Comparison of ENCODE assay signal across 28 cellular contexts in the genomic region with DNA sequence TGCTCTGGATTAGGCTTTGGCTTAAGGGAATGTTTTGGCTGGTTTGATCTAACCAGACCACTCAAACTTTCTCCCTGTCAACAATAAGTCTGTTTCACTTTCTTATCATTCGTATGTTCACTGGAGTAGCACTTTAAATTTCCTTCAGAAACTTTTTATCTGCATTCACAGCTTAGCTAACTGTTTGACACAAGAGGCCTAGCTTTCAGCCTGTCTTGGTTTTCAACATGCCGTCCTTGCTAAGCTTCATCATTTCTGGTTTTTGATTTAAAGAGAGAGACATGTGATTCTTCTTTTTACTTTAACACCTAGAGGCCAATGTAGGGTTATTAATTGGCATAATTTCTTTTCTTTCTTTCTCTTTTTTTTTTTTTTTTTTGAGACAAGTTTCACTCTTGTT.
"Had no signal": no experiment of that assay in that cellular context is flagged by ENCODE, and none has a peak within 500 bp of the region (broad histone marks: within the 10 kb centered on the region; RNA-seq: fewer than 3 reads in every experiment).

No MANE protein-coding gene starts in this region.

- ATAC-seq: left colon; left lung; natural killer cell treated with Interleukin-12 subunit alpha and Interleukin-12 subunit beta and Interleukin-15 and Interleukin-18, amount 100 ng/mL, for 72 hours; pancreas; right cardiac atrium; sciatic nerve; stimulated activated naive B cell treated with anti-CD40 and anti-IgM and Interleukin-4, amounts not matched to agents 10 μg/mL and 1 μg/mL and 100 μg/mL, for 72 hours; stimulated activated naive CD8-positive, alpha-beta T cell treated with anti-CD3 and anti-CD28 coated beads, Interleukin-15, Interleukin-2, amounts not matched to agents 100 U/mL and 50 U/mL, for 24 hours had no signal

- H3K9me3 Mint-ChIP-seq: mesothelial cell of epicardium; naive B cell; natural killer cell treated with Interleukin-12 subunit alpha and Interleukin-12 subunit beta and Interleukin-15 and Interleukin-18, amount 100 ng/mL, for 72 hours; stimulated activated naive B cell treated with anti-CD40 and anti-IgM and Interleukin-4, amounts not matched to agents 10 μg/mL and 1 μg/mL and 100 μg/mL, for 72 hours had no signal

- H3K27ac Mint-ChIP-seq: mesothelial cell of epicardium; natural killer cell treated with Interleukin-12 subunit alpha and Interleukin-12 subunit beta and Interleukin-15 and Interleukin-18, amount 100 ng/mL, for 72 hours; stimulated activated naive B cell treated with anti-CD40 and anti-IgM and Interleukin-4, amounts not matched to agents 10 μg/mL and 1 μg/mL and 100 μg/mL, for 72 hours had no signal

- H3K4me1 Mint-ChIP-seq: mesothelial cell of epicardium had no signal

- H3K36me3 ChIP-seq: left lung, lower lobe of right lung, pancreas, prostate gland, stomach, thyroid gland, transverse colon, upper lobe of left lung, vagina had no signal

- H3K4me3 Mint-ChIP-seq: mesothelial cell of epicardium; natural killer cell treated with Interleukin-12 subunit alpha and Interleukin-12 subunit beta and Interleukin-15 and Interleukin-18, amount 100 ng/mL, for 72 hours; stimulated activated naive B cell treated with anti-CD40 and anti-IgM and Interleukin-4, amounts not matched to agents 10 μg/mL and 1 μg/mL and 100 μg/mL, for 72 hours had no signal

- DNase-seq: left colon; left lung; lower lobe of right lung; mesendoderm; naive B cell; nucleus accumbens; pancreas; posterior cingulate gyrus; retina; right cardiac atrium; stimulated activated CD4-positive, alpha-beta T cell treated with anti-CD3 and anti-CD28 coated beads, Interleukin-12 subunit alpha, Interleukin-12 subunit beta, amount 100 ng/mL, for 4 hours; stimulated activated CD4-positive, alpha-beta T cell treated with anti-CD3 and anti-CD28 coated beads, Interleukin-15, amount 100 ng/mL, for 24 hours; stimulated activated CD4-positive, alpha-beta T cell treated with anti-CD3 and anti-CD28 coated beads, Interleukin-2, amount 100 ng/mL, for 24 hours; stimulated activated CD4-positive, alpha-beta T cell treated with anti-CD3 and anti-CD28 coated beads, Interleukin-4, amount 100 ng/mL, for 1 hour; stimulated activated naive B cell treated with anti-CD40 and anti-IgM and Interleukin-4, amounts not matched to agents 10 μg/mL and 1 μg/mL and 100 μg/mL, for 72 hours; stimulated activated naive CD8-positive, alpha-beta T cell treated with anti-CD3 and anti-CD28 coated beads, Interleukin-15, Interleukin-2, amounts not matched to agents 100 U/mL and 50 U/mL, for 24 hours; stomach; testis; thyroid gland; transverse colon; upper lobe of left lung had no signal

- H3K36me3 Mint-ChIP-seq: mesothelial cell of epicardium; naive B cell; natural killer cell treated with Interleukin-12 subunit alpha and Interleukin-12 subunit beta and Interleukin-15 and Interleukin-18, amount 100 ng/mL, for 72 hours; stimulated activated naive B cell treated with anti-CD40 and anti-IgM and Interleukin-4, amounts not matched to agents 10 μg/mL and 1 μg/mL and 100 μg/mL, for 72 hours had no signal

- H3K27me3 ChIP-seq: left lung, pancreas, testis, thyroid gland, transverse colon, upper lobe of left lung, vagina had no signal

- H3K4me3 ChIP-seq: left lung, lower lobe of right lung, pancreas, prostate gland, skin epidermis, stomach, testis, thyroid gland, transverse colon, upper lobe of left lung, vagina had no signal

- FAIRE-seq: keratinocyte, pancreas had no signal

- H3K9me3 ChIP-seq: left lung, lower lobe of right lung, pancreas, prostate gland, stomach, testis, thyroid gland, transverse colon, upper lobe of left lung, vagina had no signal

- H3K4me1 ChIP-seq: lower lobe of right lung, pancreas, prostate gland, stomach, testis, thyroid gland, transverse colon, upper lobe of left lung, vagina had no signal

- H3K27ac ChIP-seq: left lung, lower lobe of right lung, pancreas, prostate gland, skin epidermis, stomach, testis, thyroid gland, transverse colon, upper lobe of left lung, vagina had no signal
